Comparison of ENCODE assay signal across 15 cellular contexts in the genomic region with DNA sequence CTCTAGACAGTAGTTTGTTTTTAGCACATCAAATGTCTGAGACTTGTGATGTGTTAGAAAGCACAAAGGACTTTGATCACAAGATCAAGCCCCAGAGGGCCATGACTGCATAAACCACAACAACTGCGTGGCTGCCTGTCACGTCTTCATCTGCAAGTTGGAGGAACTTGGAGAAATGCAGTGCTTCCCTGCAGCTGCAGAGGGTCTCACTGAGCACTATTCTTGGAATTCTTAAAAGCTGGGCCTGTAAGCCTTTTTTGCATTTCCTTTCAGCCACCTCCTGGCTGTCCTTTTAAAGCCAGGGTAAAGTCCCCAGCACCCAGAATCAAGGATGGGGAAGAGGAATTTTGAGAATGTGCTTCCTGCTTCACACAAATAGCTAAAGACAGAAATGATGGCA.
DNase-seq lines count a peak whose midpoint lies in the region; ATAC-seq and TF ChIP-seq lines count a peak whose summit lies in the region.
"Had no signal": no experiment of that assay in that cellular context is flagged by ENCODE, and none has a peak within 500 bp of the region (broad histone marks: within the 10 kb centered on the region; RNA-seq: fewer than 3 reads in every experiment).

No MANE protein-coding gene starts in this region.

- H3K27ac ChIP-seq in brain microvascular endothelial cell (no peak overlapping the region), neural progenitor cell (no peak overlapping the region), right cardiac atrium (ENCODE audit: low read length) (no peak overlapping the region)
- H3K27ac ChIP-seq: neutrophil, spleen, upper lobe of left lung had no signal

- peaks cover 31% of the 10 kb centered on the region for H3K4me1 ChIP-seq in neural progenitor cell
- no peaks in the 10 kb centered on the region for H3K4me1 ChIP-seq in right cardiac atrium (ENCODE audit: control insufficient read depth, insufficient read depth, low read length)

- WGBS in right cardiac atrium: 67% methylated on average over 2 of the region's 2 CpGs

- peaks cover 19% of the 10 kb centered on the region for H3F3A ChIP-seq in neural progenitor cell (ENCODE audit: low read depth)

- H3K27ac Mint-ChIP-seq in neural progenitor cell: no peak overlapping the region
- H3K27ac Mint-ChIP-seq: brain had no signal

- H4K20me1 ChIP-seq in neural progenitor cell (ENCODE audit: low read depth): no peaks in the 10 kb centered on the region

- in situ Hi-C loops in brain microvascular endothelial cell (cut with HindIII; ENCODE audit: low pct_ligation_motif_present, low sequenced_read_pairs): no loop called here

- ATAC-seq in right cardiac atrium: no peak
- ATAC-seq: Right ventricle myocardium inferior had no signal

- TF ChIP-seq CTCF in brain microvascular endothelial cell (IDR thresholded peaks at IDR 0.05; ENCODE audit: low read depth, low read length, missing control alignments) (no peak), neural progenitor cell (IDR thresholded peaks at IDR 0.05) (peak; percentile 28)

- H2AFZ ChIP-seq in neural progenitor cell (replicated peaks): peak overlapping the region; percentile 13

- H3K4me1 Mint-ChIP-seq in neural progenitor cell: peaks cover 30% of the 10 kb centered on the region

- peaks cover 12% of the 10 kb centered on the region for H3K9me3 Mint-ChIP-seq in neural progenitor cell

- DNase-seq in activated CD4-positive, alpha-beta T cell treated with anti-CD3 and anti-CD28 coated beads for 48 hours: peak; percentile 29
- DNase-seq in activated CD4-positive, alpha-beta T cell treated with anti-CD3 and anti-CD28 coated beads, Interleukin-2, amount 50 U/mL, for 4 hours: no peak
- DNase-seq in NCI-H226 (peak; percentile 8), brain microvascular endothelial cell (peak; percentile 33), neural progenitor cell (ENCODE audit: low spot score) (peak; percentile 77), posterior cingulate gyrus (no peak), inferior parietal cortex (ENCODE audit: extremely low spot score) (no peak), right cardiac atrium (no peak)
- DNase-seq: NCI-H146, NCI-H526, spleen had no signal

- H3K27me3 ChIP-seq in brain microvascular endothelial cell (replicated peaks) (no peaks in the 10 kb centered on the region), neural progenitor cell (no peaks in the 10 kb centered on the region), right cardiac atrium (ENCODE audit: control insufficient read depth, insufficient read depth) (no peaks in the 10 kb centered on the region)
- H3K27me3 ChIP-seq: neutrophil, spleen, upper lobe of left lung had no signal

- H3K9me3 ChIP-seq in neural progenitor cell (ENCODE audit: low read depth): no peaks in the 10 kb centered on the region
- H3K9me3 ChIP-seq in right cardiac atrium (ENCODE audit: control insufficient read depth, low read length): no peaks in the 10 kb centered on the region
- H3K9me3 ChIP-seq: neutrophil, upper lobe of left lung had no signal

- intact Hi-C loops in posterior cingulate gyrus (cut with DNase I): loop anchor here (10.0 kb wide), 1 partner anchor 64 kb away; no protein-coding TSS in a partner anchor
- intact Hi-C loops in right cardiac atrium (cut with DNase I): no loop called here

- H3K4me3 ChIP-seq in brain microvascular endothelial cell (ENCODE audit: low read depth, low read length): no peak overlapping the region
- no peak overlapping the region for H3K4me3 ChIP-seq in neural progenitor cell
- H3K4me3 ChIP-seq in right cardiac atrium (ENCODE audit: low read length): no peak overlapping the region
- H3K4me3 ChIP-seq: spleen, upper lobe of left lung had no signal

- H3K36me3 ChIP-seq in brain microvascular endothelial cell (replicated peaks): no peaks in the 10 kb centered on the region
- H3K36me3 ChIP-seq in neural progenitor cell: no peaks in the 10 kb centered on the region
- H3K36me3 ChIP-seq: neutrophil, spleen, upper lobe of left lung had no signal

- H3K79me2 ChIP-seq in neural progenitor cell (ENCODE audit: low read depth): no peaks in the 10 kb centered on the region

- peaks cover 1% of the 10 kb centered on the region for H3K36me3 Mint-ChIP-seq in neural progenitor cell

- H3K4me2 ChIP-seq in neural progenitor cell: peak overlapping the region; percentile 44

- no peaks in the 10 kb centered on the region for H3K27me3 Mint-ChIP-seq in neural progenitor cell (ENCODE audit: insufficient read depth, low read depth)

- no peak overlapping the region for H3K9ac ChIP-seq in neural progenitor cell

- no peak overlapping the region for H3K4me3 Mint-ChIP-seq in neural progenitor cell
- H3K4me3 Mint-ChIP-seq: brain had no signal

Comparison
In these comparisons a context has a peak if more than half of its experiments do, and no peak if none do; other contexts are left out.
1. DNase-seq: peak in activated CD4-positive, alpha-beta T cell treated with anti-CD3 and anti-CD28 coated beads for 48 hours (single experiment), NCI-H226 (single experiment), brain microvascular endothelial cell (single experiment) and neural progenitor cell (single experiment); none in activated CD4-positive, alpha-beta T cell treated with anti-CD3 and anti-CD28 coated beads, Interleukin-2, amount 50 U/mL, for 4 hours (0 of 2), posterior cingulate gyrus (0 of 10), inferior parietal cortex (single experiment) and right cardiac atrium (0 of 3).